In genomic region chr14:104991896-104992230, GRCh38 we compare ENCODE assay signal across 2 cellular contexts.
TF ChIP-seq lines count a peak whose summit lies in the region.

No MANE protein-coding gene starts in this region.

TF ChIP-seq in HCT116, 20 proteins besides CTCF, POLR2A, EP300 and RAD21:
- no peak for TF ChIP-seq SRF (IDR thresholded peaks at IDR 0.05; ENCODE audit: low read depth)
- TF ChIP-seq EZH2 (IDR thresholded peaks at IDR 0.05): no peak
- TF ChIP-seq FOSL1 (IDR thresholded peaks at IDR 0.05; ENCODE audit: low read depth): no peak
- TF ChIP-seq ZFX (IDR thresholded peaks at IDR 0.05): no peak
- no peak for TF ChIP-seq MAX (IDR thresholded peaks at IDR 0.05)
- TF ChIP-seq ZBTB33 (IDR thresholded peaks at IDR 0.05; ENCODE audit: extremely low read depth, insufficient replicate concordance, low read length): no peak
- no peak for TF ChIP-seq CBX3 (IDR thresholded peaks at IDR 0.05; ENCODE audit: low read depth)
- no peak for TF ChIP-seq EGR1 (IDR thresholded peaks at IDR 0.05; ENCODE audit: low read depth)
- no peak for TF ChIP-seq SIN3A (IDR thresholded peaks at IDR 0.05; ENCODE audit: low read depth)
- no peak for TF ChIP-seq JUND (IDR thresholded peaks at IDR 0.05)
TF ChIP-seq in HCT116: peak in this region for 0.

TF ChIP-seq in K562, 482 proteins besides CTCF, POLR2A, EP300 and RAD21:
- TF ChIP-seq ZBTB9 (CRISPR knock-in tag; IDR thresholded peaks at IDR 0.05) (peak; percentile 79), ZFX (CRISPR knock-in tag; IDR thresholded peaks at IDR 0.05) (no peak), STAG1 (CRISPR knock-in tag; IDR thresholded peaks at IDR 0.05; ENCODE audit: borderline replicate concordance) (no peak), ZNF347 (CRISPR knock-in tag; IDR thresholded peaks at IDR 0.05; ENCODE audit: low read depth) (no peak), CSDE1 (IDR thresholded peaks at IDR 0.05) (no peak), ZBTB11 (CRISPR knock-in tag; IDR thresholded peaks at IDR 0.05) (no peak), RBM14 (IDR thresholded peaks at IDR 0.05; ENCODE audit: borderline replicate concordance, insufficient read depth, low read depth, low read length) (0 out of 2 replicates have a peak, but pooled peaks have one; percentile 48), CEBPG (CRISPR knock-in tag; IDR thresholded peaks at IDR 0.05) (no peak), CEBPG (tag; conservative IDR thresholded peaks at IDR 0.05 in 1 of 2, IDR thresholded peaks at IDR 0.05 in 1 of 2) (no peak), MXD1 (CRISPR knock-in tag; IDR thresholded peaks at IDR 0.05; ENCODE audit: borderline replicate concordance, poor library complexity, severe bottlenecking) (no peak), HEY1 (CRISPR knock-in tag; IDR thresholded peaks at IDR 0.05; ENCODE audit: borderline replicate concordance) (no peak), SMARCE1 (IDR thresholded peaks at IDR 0.05) (no peak), MYC (IDR thresholded peaks at IDR 0.05; ENCODE audit: low read depth, low read length) (no peak), MYC (CRISPR knock-in tag; IDR thresholded peaks at IDR 0.05; ENCODE audit: borderline replicate concordance, low read depth) (no peak), NFATC3 (IDR thresholded peaks at IDR 0.05) (no peak), MNT (conservative IDR thresholded peaks at IDR 0.05) (no peak), NFE2 (IDR thresholded peaks at IDR 0.05; ENCODE audit: low read depth) (no peak), GTF2F1 (IDR thresholded peaks at IDR 0.05; ENCODE audit: low read depth, low read length) (no peak), POLR2G (IDR thresholded peaks at IDR 0.05; ENCODE audit: low read depth, low read length) (peak; percentile 45; the same call in 1 of the 2 replicates), CREB5 (CRISPR knock-in tag; IDR thresholded peaks at IDR 0.05) (no peak), AFF4 (CRISPR knock-in tag; IDR thresholded peaks at IDR 0.05) (no peak), ZBTB34 (CRISPR knock-in tag; IDR thresholded peaks at IDR 0.05) (no peak), ZBTB33 (CRISPR knock-in tag; IDR thresholded peaks at IDR 0.05) (peak; percentile 92), PHF20 (IDR thresholded peaks at IDR 0.05; ENCODE audit: partially characterized antibody) (peak; percentile 22), ZNF449 (CRISPR knock-in tag; IDR thresholded peaks at IDR 0.05) (no peak), COPS2 (conservative IDR thresholded peaks at IDR 0.05) (no peak), RFX7 (CRISPR knock-in tag; IDR thresholded peaks at IDR 0.05) (no peak)
TF ChIP-seq in K562: peak in this region for 5.
